In genomic region chr1:116934586-116935207, GRCh38 we compare ENCODE assay signal across 9 cellular contexts. TPM values are rescaled to one million over a fixed set of nuclear protein-coding genes. Genes with fewer than 3 reads are reported as not detected.
DNase-seq lines count a peak whose midpoint lies in the region; ATAC-seq and TF ChIP-seq lines count a peak whose summit lies in the region.
"Had no signal": no experiment of that assay in that cellular context is flagged by ENCODE, and none has a peak within 500 bp of the region (broad histone marks: within the 10 kb centered on the region; RNA-seq: fewer than 3 reads in every experiment).

No MANE protein-coding gene starts in this region.

- CTCF ChIA-PET in activated CD8-positive, alpha-beta T cell treated with anti-CD3 and anti-CD28 coated beads for 36 hours (lab: Charles Lee), result interaction anchor here (0.6 to 2.0 kb wide), 27 partner anchors 9 to 261 kb away, joined by 3 to 8 read pairs (median 4); no protein-coding TSS in a partner anchor

- 100% methylated on average over 1 of the region's 3 CpGs for WGBS in mesodermal cell (ENCODE audit: insufficient coverage in 2 of 2), 2 experiments

- H3K4me3 Mint-ChIP-seq in HFFc6, result no peak overlapping the region
- H3K4me3 Mint-ChIP-seq in activated CD8-positive, alpha-beta T cell treated with anti-CD3 and anti-CD28 coated beads for 36 hours, result no peak overlapping the region

- peak; percentile 57 for TF ChIP-seq CTCF in HFFc6 (IDR thresholded peaks at IDR 0.05)
- TF ChIP-seq CTCF in activated CD8-positive, alpha-beta T cell treated with anti-CD3 and anti-CD28 coated beads for 36 hours (IDR thresholded peaks at IDR 0.05), result peak; percentile 45

- peak; percentile 31 for ATAC-seq in activated CD8-positive, alpha-beta T cell treated with anti-CD3 and anti-CD28 coated beads for 36 hours
- no peak for ATAC-seq in GM19452 (IDR thresholded peaks at IDR 0.05; ENCODE audit: unreplicated experiment)

- DNase-seq in EH (ENCODE audit: low read depth), result peak; percentile 4
- no peak for DNase-seq in HFFc6
- no peak for DNase-seq in activated CD8-positive, alpha-beta T cell treated with anti-CD3 and anti-CD28 coated beads for 36 hours
- DNase-seq in NCI-H1417 treated with DMSO at 0.1 percent for 48 hours (lab: John Stamatoyannopoulos, UW), result no peak
- no peak for DNase-seq in inferior parietal cortex (ENCODE audit: extremely low spot score)
- DNase-seq: activated CD4-positive, CD25-positive, alpha-beta regulatory T cell had no signal

- POLR2A ChIA-PET in activated CD8-positive, alpha-beta T cell treated with anti-CD3 and anti-CD28 coated beads for 36 hours (lab: Charles Lee), result interaction anchor here (0.9 to 1.0 kb wide), 2 partner anchors 35 to 165 kb away, joined by 3 to 5 read pairs; no protein-coding TSS in a partner anchor

- no peaks in the 10 kb centered on the region for H3K9me3 Mint-ChIP-seq in HFFc6
- no peaks in the 10 kb centered on the region for H3K9me3 Mint-ChIP-seq in activated CD8-positive, alpha-beta T cell treated with anti-CD3 and anti-CD28 coated beads for 36 hours

- H3K36me3 ChIP-seq in mesodermal cell (ENCODE audit: control insufficient read depth, insufficient read depth, low read length), result no peaks in the 10 kb centered on the region

- no peaks in the 10 kb centered on the region for H3K9me3 ChIP-seq in mesodermal cell (ENCODE audit: control insufficient read depth, low read length)

- H3K27ac ChIP-seq in mesodermal cell (ENCODE audit: low read depth, low read length, severe bottlenecking), result peak overlapping the region; percentile 7
- H3K27ac ChIP-seq: epithelial cell of prostate had no signal

- intact Hi-C loops in activated CD8-positive, alpha-beta T cell treated with anti-CD3 and anti-CD28 coated beads for 36 hours (cut with micrococcal nuclease), result no loop called here

- no peaks in the 10 kb centered on the region for H3K36me3 Mint-ChIP-seq in HFFc6 (ENCODE audit: low read depth)
- H3K36me3 Mint-ChIP-seq in activated CD8-positive, alpha-beta T cell treated with anti-CD3 and anti-CD28 coated beads for 36 hours (ENCODE audit: low read depth), result peaks cover 2% of the 10 kb centered on the region

- no peak overlapping the region for H3K27ac Mint-ChIP-seq in HFFc6
- peak overlapping the region; percentile 55 for H3K27ac Mint-ChIP-seq in activated CD8-positive, alpha-beta T cell treated with anti-CD3 and anti-CD28 coated beads for 36 hours

- no peak overlapping the region for H3K4me3 ChIP-seq in mesodermal cell (ENCODE audit: extremely low read depth, insufficient read depth, low read length, poor library complexity, severe bottlenecking)

- no peaks in the 10 kb centered on the region for H3K4me1 Mint-ChIP-seq in HFFc6 (ENCODE audit: low read depth)
- H3K4me1 Mint-ChIP-seq in activated CD8-positive, alpha-beta T cell treated with anti-CD3 and anti-CD28 coated beads for 36 hours (ENCODE audit: low read depth), result peaks cover 30% of the 10 kb centered on the region

- H3K27me3 Mint-ChIP-seq in HFFc6 (ENCODE audit: insufficient read depth), result peaks cover 19% of the 10 kb centered on the region
- peaks cover 1% of the 10 kb centered on the region for H3K27me3 Mint-ChIP-seq in activated CD8-positive, alpha-beta T cell treated with anti-CD3 and anti-CD28 coated beads for 36 hours

- H3K4me1 ChIP-seq in mesodermal cell (ENCODE audit: control insufficient read depth, insufficient read depth, low read length, poor library complexity, severe bottlenecking), result no peaks in the 10 kb centered on the region

RNA-seq across cellular contexts. Expression of gene PTGFRN, which starts 25.0 kb away (rescaled TPM):
- under 1 TPM in 1 of 6 experiments, not detected in 5; 0.14 TPM for total RNA-seq in HFFc6 (2021; fragmentation: NEBNext Ultra II Directional; extraction: Animal tissue kit (Norgen Biotek cat#: 25700))
- total RNA-seq in activated CD8-positive, alpha-beta T cell treated with anti-CD3 and anti-CD28 coated beads for 36 hours, result 1 to 10 TPM; 7.0 to 8.4 TPM
- 62.6 TPM for polyA plus RNA-seq in mesodermal cell (2013, experiment 1 of 2)
- 59.5 TPM for polyA plus RNA-seq in mesodermal cell (2013, experiment 2 of 2)

Comparison
In these comparisons a context has a peak if more than half of its experiments do, and no peak if none do; other contexts are left out.
1. RNA of gene PTGFRN, which starts 25.0 kb away (total RNA-seq): 7.0 to 8.4 TPM in activated CD8-positive, alpha-beta T cell treated with anti-CD3 and anti-CD28 coated beads for 36 hours; 0.14 TPM in HFFc6; every median in the first group is over 4 times any median in the second.